In the genomic region with DNA sequence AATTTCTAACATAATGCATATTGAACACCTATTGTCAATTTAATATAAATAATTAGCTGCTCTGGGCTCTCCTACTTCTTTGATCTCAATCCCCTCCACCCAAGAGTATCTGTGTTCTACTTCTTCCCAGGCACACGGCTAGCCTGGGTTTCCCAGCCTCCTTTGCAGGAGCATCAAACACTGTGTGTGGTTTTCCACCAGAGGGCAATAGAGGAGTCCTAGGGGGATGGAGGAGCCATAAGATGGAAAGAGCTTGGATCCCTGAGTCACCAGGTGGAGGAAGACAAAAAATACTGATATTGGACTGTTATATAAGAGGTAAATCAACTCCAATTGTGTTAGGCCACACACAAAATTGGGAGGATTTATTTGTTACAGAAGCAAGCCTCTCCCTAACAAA, we compare ENCODE assay signal across 16 cellular contexts.
DNase-seq lines count a peak whose midpoint lies in the region; ATAC-seq, FAIRE-seq and TF ChIP-seq lines count a peak whose summit lies in the region.
"Had no signal": no experiment of that assay in that cellular context is flagged by ENCODE, and none has a peak within 500 bp of the region (broad histone marks: within the 10 kb centered on the region; RNA-seq: fewer than 3 reads in every experiment).

No MANE protein-coding gene starts in this region.

- H3K9me3 Mint-ChIP-seq in activated T-cell treated with anti-CD3 and anti-CD28 coated beads, Interleukin-2, amount 50 U/mL, for 72 hours, result peaks cover 3 to 16% of the 10 kb centered on the region in 2 donors
- H3K9me3 Mint-ChIP-seq: natural killer cell treated with Interleukin-12 subunit alpha and Interleukin-12 subunit beta and Interleukin-15 and Interleukin-18, amount 100 ng/mL, for 72 hours had no signal

- H3K9ac ChIP-seq in OCI-LY1 (ENCODE audit: low read length), result no peak overlapping the region

- no peaks in the 10 kb centered on the region for H4K20me1 ChIP-seq in OCI-LY1 (ENCODE audit: insufficient read depth, low read length)

- H3K27me3 ChIP-seq in OCI-LY1 (ENCODE audit: insufficient read depth, low read length), result no peaks in the 10 kb centered on the region
- H3K27me3 ChIP-seq in right cardiac atrium (ENCODE audit: control insufficient read depth, insufficient read depth), result no peaks in the 10 kb centered on the region
- H3K27me3 ChIP-seq: left lung had no signal

- no peaks in the 10 kb centered on the region for H3K9me3 ChIP-seq in OCI-LY1 (ENCODE audit: low read length)
- no peaks in the 10 kb centered on the region for H3K9me3 ChIP-seq in right cardiac atrium (ENCODE audit: control insufficient read depth, low read length)

- intact Hi-C loops in right cardiac atrium (cut with DNase I), result no loop called here

- peak; percentile 1 for DNase-seq in ELR (ENCODE audit: low read depth)
- DNase-seq in epithelial cell of proximal tubule (ENCODE audit: low read depth), result no peak
- no peak for DNase-seq in frontal cortex (ENCODE audit: low spot score in 2 of 2)
- DNase-seq in right cardiac atrium, result no peak
- no peak for DNase-seq in activated T-cell treated with anti-CD3 and anti-CD28 coated beads, Interleukin-2, amount 50 U/mL, for 72 hours
- DNase-seq: activated naive CD4-positive, alpha-beta T cell treated with anti-CD3 and anti-CD28 coated beads for 36 hours; C1 segment of cervical spinal cord; heart left ventricle; left lung; NCI-H1105 treated with DMSO at 0.1 percent for 48 hours; stomach had no signal

- H3K4me3 ChIP-seq in OCI-LY1 (ENCODE audit: low read depth, low read length, poor library complexity, severe bottlenecking), result no peak overlapping the region
- H3K4me3 ChIP-seq in epithelial cell of proximal tubule (ENCODE audit: low read depth, low read length), result no peak overlapping the region
- no peak overlapping the region for H3K4me3 ChIP-seq in right cardiac atrium (ENCODE audit: low read length)
- H3K4me3 ChIP-seq: heart left ventricle, left lung, stomach had no signal

- peaks cover 2 to 6% of the 10 kb centered on the region in 2 donors for H3K36me3 Mint-ChIP-seq in activated T-cell treated with anti-CD3 and anti-CD28 coated beads, Interleukin-2, amount 50 U/mL, for 72 hours (ENCODE audit: insufficient read depth in 2 of 2)
- H3K36me3 Mint-ChIP-seq: natural killer cell treated with Interleukin-12 subunit alpha and Interleukin-12 subunit beta and Interleukin-15 and Interleukin-18, amount 100 ng/mL, for 72 hours had no signal

- no peak overlapping the region for H3K27ac Mint-ChIP-seq in activated T-cell treated with anti-CD3 and anti-CD28 coated beads, Interleukin-2, amount 50 U/mL, for 72 hours
- H3K27ac Mint-ChIP-seq: activated naive CD4-positive, alpha-beta T cell treated with anti-CD3 and anti-CD28 coated beads for 36 hours; natural killer cell treated with Interleukin-12 subunit alpha and Interleukin-12 subunit beta and Interleukin-15 and Interleukin-18, amount 100 ng/mL, for 72 hours had no signal

- no peak overlapping the region for H2AFZ ChIP-seq in OCI-LY1 (ENCODE audit: low read length)

- H3K4me1 Mint-ChIP-seq in activated T-cell treated with anti-CD3 and anti-CD28 coated beads, Interleukin-2, amount 50 U/mL, for 72 hours (ENCODE audit: low read depth), result no peaks in the 10 kb centered on the region

- H3F3A ChIP-seq in OCI-LY1 (ENCODE audit: insufficient read depth, low read length), result no peaks in the 10 kb centered on the region

- TF ChIP-seq CTCF in C4-2B (conservative IDR thresholded peaks at IDR 0.05) (peak; percentile 41), OCI-LY1 (IDR thresholded peaks at IDR 0.05; ENCODE audit: low read length) (peak; percentile 30; the same call in 1 of the 2 replicates), epithelial cell of proximal tubule (conservative IDR thresholded peaks at IDR 0.05; ENCODE audit: low read depth, low read length) (peak; percentile 26)

- H3K27ac ChIP-seq in C4-2B (no peak overlapping the region), OCI-LY1 (ENCODE audit: low read depth, low read length, poor library complexity, severe bottlenecking) (no peak overlapping the region), right cardiac atrium (ENCODE audit: low read length) (no peak overlapping the region)
- H3K27ac ChIP-seq: epithelial cell of prostate, heart left ventricle, left lung, stomach had no signal

- H3K4me1 ChIP-seq in OCI-LY1 (ENCODE audit: insufficient read depth, low read length, severe bottlenecking) (no peaks in the 10 kb centered on the region), right cardiac atrium (ENCODE audit: control insufficient read depth, insufficient read depth, low read length) (no peaks in the 10 kb centered on the region)
- H3K4me1 ChIP-seq: heart left ventricle, left lung, stomach had no signal

- H3K4me3 Mint-ChIP-seq in activated T-cell treated with anti-CD3 and anti-CD28 coated beads, Interleukin-2, amount 50 U/mL, for 72 hours, result no peak overlapping the region
- H3K4me3 Mint-ChIP-seq: activated naive CD4-positive, alpha-beta T cell treated with anti-CD3 and anti-CD28 coated beads for 36 hours; natural killer cell treated with Interleukin-12 subunit alpha and Interleukin-12 subunit beta and Interleukin-15 and Interleukin-18, amount 100 ng/mL, for 72 hours had no signal

- WGBS in right cardiac atrium, result 72% methylated on average over 1 of the region's 1 CpG

- ATAC-seq in HG03095 (IDR thresholded peaks at IDR 0.05; ENCODE audit: unreplicated experiment), result no peak
- no peak for ATAC-seq in right cardiac atrium
- no peak for ATAC-seq in activated T-cell treated with anti-CD3 and anti-CD28 coated beads, Interleukin-2, amount 50 U/mL, for 72 hours (replicated peaks in 1 of 2)
- ATAC-seq: heart left ventricle; left lung; natural killer cell treated with Interleukin-12 subunit alpha and Interleukin-12 subunit beta and Interleukin-15 and Interleukin-18, amount 100 ng/mL, for 72 hours had no signal

- no peaks in the 10 kb centered on the region for H3K79me2 ChIP-seq in OCI-LY1 (ENCODE audit: insufficient read depth, low read length)

- no peaks in the 10 kb centered on the region for H3K27me3 Mint-ChIP-seq in activated T-cell treated with anti-CD3 and anti-CD28 coated beads, Interleukin-2, amount 50 U/mL, for 72 hours (ENCODE audit: low read depth)

- H3K36me3 ChIP-seq in OCI-LY1 (ENCODE audit: insufficient read depth, low read length), result no peaks in the 10 kb centered on the region
- H3K36me3 ChIP-seq: heart left ventricle, left lung, stomach had no signal

- H3K9me2 ChIP-seq in OCI-LY1 (ENCODE audit: low read depth, low read length), result no peaks in the 10 kb centered on the region

- no peak for FAIRE-seq in frontal cortex (lab: Jason Lieb, UNC)

- H3K4me2 ChIP-seq in OCI-LY1 (ENCODE audit: low read length), result no peak overlapping the region
